ENCODE assay signal across 29 cellular contexts in genomic region chr1:89043940-89044339, GRCh38.
"Had no signal": no experiment of that assay in that cellular context is flagged by ENCODE, and none has a peak within 500 bp of the region (broad histone marks: within the 10 kb centered on the region; RNA-seq: fewer than 3 reads in every experiment).

No MANE protein-coding gene starts in this region.

- H3K27ac ChIP-seq: adrenal gland, body of pancreas, brain microvascular endothelial cell, breast epithelium, VCaP had no signal

- H3K36me3 ChIP-seq: adrenal gland, brain microvascular endothelial cell, breast epithelium had no signal

- DNase-seq: activated B cell treated with CpG ODN at 0.5 μM for 24 hours; activated CD4-positive, alpha-beta memory T cell treated with anti-CD3 and anti-CD28 coated beads for 36 hours; activated CD4-positive, alpha-beta T cell treated with anti-CD3 and anti-CD28 coated beads for 4 hours; activated CD4-positive, alpha-beta T cell treated with anti-CD3 and anti-CD28 coated beads, Interleukin-2, amount 10 ng/mL, durations not matched to agents 24 days and 14 days; activated CD4-positive, alpha-beta T cell treated with anti-CD3 and anti-CD28 coated beads, Interleukin-2, amount 50 U/mL, for 1 hour; activated CD4-positive, alpha-beta T cell treated with anti-CD3 and anti-CD28 coated beads, Interleukin-2, amount 50 U/mL, for 4 hours; activated CD4-positive, CD25-positive, alpha-beta regulatory T cell treated with anti-CD3 and anti-CD28 coated beads, Interleukin-2, amount 50 U/mL, for 72 hours; activated CD8-positive, alpha-beta memory T cell treated with anti-CD3 and anti-CD28 coated beads, Interleukin-2, amount 50 U/mL, for 4 hours; activated CD8-positive, alpha-beta T cell treated with anti-CD3 and anti-CD28 coated beads for 36 hours; activated effector memory CD4-positive, alpha-beta T cell treated with anti-CD3 and anti-CD28 coated beads, Interleukin-2, amount 50 U/mL, for 16 hours; activated gamma-delta T cell treated with Interleukin-2 at 50 U/mL for 16 hours; activated naive CD4-positive, alpha-beta T cell; activated naive CD4-positive, alpha-beta T cell treated with anti-CD3 and anti-CD28 coated beads, Interleukin-2, amount 50 U/mL, for 16 hours; activated naive CD8-positive, alpha-beta T cell treated with anti-CD3 and anti-CD28 coated beads for 36 hours; activated T-cell treated with anti-CD3 and anti-CD28 coated beads for 4 hours; activated T-cell treated with anti-CD3 and anti-CD28 coated beads, Interleukin-2, amount 50 U/mL, for 24 hours; activated T-cell treated with anti-CD3 and anti-CD28 coated beads, Interleukin-2, amount 50 U/mL, for 48 hours; adrenal gland; amniotic stem cell; aorta; body of pancreas; brain microvascular endothelial cell; central memory CD4-positive, alpha-beta T cell; T-helper 1 cell; T-helper 2 cell; T-helper 9 cell had no signal

- H3K4me3 ChIP-seq: adrenal gland, body of pancreas, breast epithelium had no signal

- H3K9me3 ChIP-seq: adrenal gland, body of pancreas had no signal

- H3K27me3 ChIP-seq: adrenal gland, body of pancreas, brain microvascular endothelial cell, breast epithelium had no signal

- H3K4me1 ChIP-seq: adrenal gland, body of pancreas, breast epithelium had no signal

- ATAC-seq: activated CD8-positive, alpha-beta T cell treated with anti-CD3 and anti-CD28 coated beads for 36 hours; activated naive CD4-positive, alpha-beta T cell treated with anti-CD3 and anti-CD28 coated beads, Interleukin-2, amount 50 U/mL, for 72 hours; body of pancreas had no signal
